ENCODE assay signal across 14 cellular contexts in genomic region chr7:25762511-25763119, GRCh38.
DNase-seq lines count a peak whose midpoint lies in the region; ATAC-seq and TF ChIP-seq lines count a peak whose summit lies in the region.
"Had no signal": no experiment of that assay in that cellular context is flagged by ENCODE, and none has a peak within 500 bp of the region (broad histone marks: within the 10 kb centered on the region; RNA-seq: fewer than 3 reads in every experiment).

No MANE protein-coding gene starts in this region.

- H3K27ac ChIP-seq in trophoblast cell (ENCODE audit: low read depth, low read length) = peak overlapping the region; percentile 10
- H3K27ac ChIP-seq: BLaER1 treated with 17β-estradiol and CSF1 and Interleukin-3, amounts not matched to agents 10 nM and 100 nM; GM23248; HL-60; KMS-11 had no signal

- no peak for ATAC-seq in HG03520 (IDR thresholded peaks at IDR 0.05; ENCODE audit: unreplicated experiment)

- CTCF ChIA-PET in GM10248 (lab: Yijun Ruan, JAX) = interaction anchor here (1.6 kb wide), 1 partner anchor 12 kb away, joined by 5 read pairs; no protein-coding TSS in a partner anchor

- no CpG with 5 or more reads among the region's 11 CpGs for WGBS in trophoblast cell (ENCODE audit: extremely low coverage, insufficient coverage, insufficient read length)

- TF ChIP-seq CTCF in GM10248 (IDR thresholded peaks at IDR 0.05; ENCODE audit: control extremely low read depth, extremely low read depth, low read depth, missing control alignments) = no peak

- no peak overlapping the region for H2AFZ ChIP-seq in trophoblast cell (ENCODE audit: insufficient read depth, low read length, poor library complexity)
- H2AFZ ChIP-seq: GM23248 had no signal

- H3K9me3 ChIP-seq in trophoblast cell (ENCODE audit: insufficient read depth, low read depth, low read length) = no peaks in the 10 kb centered on the region
- H3K9me3 ChIP-seq: BLaER1 treated with 17β-estradiol and CSF1 and Interleukin-3, amounts not matched to agents 10 nM and 100 nM; Caco-2; HAP-1 had no signal

- no peak overlapping the region for H3K4me2 ChIP-seq in trophoblast cell (ENCODE audit: low read length)
- H3K4me2 ChIP-seq: BLaER1 treated with 17β-estradiol and CSF1 and Interleukin-3, amounts not matched to agents 10 nM and 100 nM; KMS-11 had no signal

- peak overlapping the region; percentile 24 for H4K8ac ChIP-seq in trophoblast cell (ENCODE audit: low read depth, low read length)

- DNase-seq in NCI-H146 (lab: John Stamatoyannopoulos, UW) = peak; percentile 43
- no peak for DNase-seq in NCI-H146 treated with DMSO at 0.1 percent for 48 hours (lab: John Stamatoyannopoulos, UW; ENCODE audit: unreplicated experiment)
- peak; percentile 47 to 62 for DNase-seq in NCI-H526 (lab: John Stamatoyannopoulos, UW)
- peak; percentile 38 for DNase-seq in NCI-H748 treated with DMSO at 0.1 percent for 48 hours (lab: John Stamatoyannopoulos, UW)
- DNase-seq in trophoblast cell = peak; percentile 54 to 79
- no peak for DNase-seq in GM10248 (ENCODE audit: extremely low spot score)
- DNase-seq: Caco-2, GF-D8, GM23248 had no signal

- peak overlapping the region; percentile 71 for H2AK5ac ChIP-seq in trophoblast cell (ENCODE audit: low read length)

- H3K23ac ChIP-seq in trophoblast cell (ENCODE audit: low read length) = no peak overlapping the region

- POLR2A ChIA-PET in GM10248 (lab: Yijun Ruan, JAX) = no interaction called here

- no peak overlapping the region for H3K4ac ChIP-seq in trophoblast cell (ENCODE audit: low read depth, low read length)

- H3K18ac ChIP-seq in trophoblast cell (ENCODE audit: low read length) = no peak overlapping the region

- H3K79me2 ChIP-seq in trophoblast cell (ENCODE audit: control insufficient read depth, insufficient read depth, low read length, poor library complexity) = peaks cover 5% of the 10 kb centered on the region

- H3K27me3 ChIP-seq in trophoblast cell (ENCODE audit: insufficient read depth, low read length) = no peaks in the 10 kb centered on the region
- H3K27me3 ChIP-seq: BLaER1 treated with 17β-estradiol and CSF1 and Interleukin-3, amounts not matched to agents 10 nM and 100 nM had no signal

- peak overlapping the region; percentile 43 for H3K14ac ChIP-seq in trophoblast cell (ENCODE audit: low read length)

- peak overlapping the region; percentile 91 for H4K91ac ChIP-seq in trophoblast cell (ENCODE audit: low read depth, low read length)

- H3K4me3 ChIP-seq in trophoblast cell (ENCODE audit: low read depth, low read length) = no peak overlapping the region
- H3K4me3 ChIP-seq: BLaER1 treated with 17β-estradiol and CSF1 and Interleukin-3, amounts not matched to agents 10 nM and 100 nM; GM23248; HAP-1 had no signal

- H2BK5ac ChIP-seq in trophoblast cell (ENCODE audit: low read depth, low read length, poor library complexity) = peak overlapping the region; percentile 49

- H2BK120ac ChIP-seq in trophoblast cell (ENCODE audit: insufficient read depth, low read length, poor library complexity) = peak overlapping the region; percentile 47

- H3K9ac ChIP-seq in trophoblast cell (ENCODE audit: low read length) = no peak overlapping the region
- H3K9ac ChIP-seq: BLaER1 treated with 17β-estradiol and CSF1 and Interleukin-3, amounts not matched to agents 10 nM and 100 nM; GM23248; KMS-11 had no signal

- peak overlapping the region; percentile 88 for H2BK12ac ChIP-seq in trophoblast cell (ENCODE audit: low read length)

- H3K79me1 ChIP-seq in trophoblast cell (ENCODE audit: low read length) = peaks cover 25% of the 10 kb centered on the region

- peaks cover 11 to 14% of the 10 kb centered on the region in 2 experiments for H3K4me1 ChIP-seq in trophoblast cell (ENCODE audit: control insufficient read depth in 1 of 2, insufficient read depth in 2 of 2, low read length in 2 of 2)
- H3K4me1 ChIP-seq: BLaER1 treated with 17β-estradiol and CSF1 and Interleukin-3, amounts not matched to agents 10 nM and 100 nM; Caco-2 had no signal

- no peak overlapping the region for H4K12ac ChIP-seq in trophoblast cell (ENCODE audit: low read depth, low read length)

- no peaks in the 10 kb centered on the region for H3K36me3 ChIP-seq in trophoblast cell (ENCODE audit: control insufficient read depth in 1 of 2, insufficient read depth in 2 of 2, low read length in 2 of 2)
- H3K36me3 ChIP-seq: BLaER1 treated with 17β-estradiol and CSF1 and Interleukin-3, amounts not matched to agents 10 nM and 100 nM; HAP-1 had no signal

Comparison
In these comparisons a context has a peak if more than half of its experiments do, and no peak if none do; other contexts are left out.
1. DNase-seq: peak in NCI-H146 (single experiment), NCI-H526 (2 of 2), NCI-H748 treated with DMSO at 0.1 percent for 48 hours (single experiment) and trophoblast cell (2 of 2); none in NCI-H146 treated with DMSO at 0.1 percent for 48 hours (single experiment) and GM10248 (single experiment).